Comparison of ENCODE assay signal across 1 cellular context in genomic region chr1:182839209-182840065, GRCh38.
TF ChIP-seq lines count a peak whose summit lies in the region.

DHX9 (plus strand) TSS chr1:182839347; CDS start chr1:182842567, 3,220 bp downstream.

TF ChIP-seq in HepG2, 621 proteins besides CTCF, POLR2A, EP300 and RAD21 (continued from another document and continues in another):
- TF ChIP-seq DZIP1 (CRISPR knock-in tag; IDR thresholded peaks at IDR 0.05) = peak; percentile 43; the same call in 1 of the 2 replicates
- peak; percentile 42 for TF ChIP-seq ATF7-NPFF (CRISPR knock-in tag; IDR thresholded peaks at IDR 0.05; ENCODE audit: low read depth)
- peak; percentile 85 for TF ChIP-seq SRY (CRISPR knock-in tag; IDR thresholded peaks at IDR 0.05)
- no peak for TF ChIP-seq MTA3 (CRISPR knock-in tag; IDR thresholded peaks at IDR 0.05)
- no peak for TF ChIP-seq ZNF737 (CRISPR knock-in tag; IDR thresholded peaks at IDR 0.05; ENCODE audit: borderline replicate concordance)
- no peak for TF ChIP-seq PRDM15 (CRISPR knock-in tag; IDR thresholded peaks at IDR 0.05)
- TF ChIP-seq PTBP1 (IDR thresholded peaks at IDR 0.05; ENCODE audit: low read depth, low read length, poor library complexity, severe bottlenecking) = no peak
- no peak for TF ChIP-seq RERE (CRISPR knock-in tag; IDR thresholded peaks at IDR 0.05; ENCODE audit: low read depth)
- TF ChIP-seq ZNF33B (CRISPR knock-in tag; IDR thresholded peaks at IDR 0.05) = peak; percentile 42; the same call in 1 of the 2 replicates
- TF ChIP-seq NPAS2 (CRISPR knock-in tag; IDR thresholded peaks at IDR 0.05; ENCODE audit: borderline replicate concordance) = no peak
- peak; percentile 60; the same call in 1 of the 2 replicates for TF ChIP-seq PATZ1 (CRISPR knock-in tag; IDR thresholded peaks at IDR 0.05)
- peak; percentile 61; the same call in 1 of the 2 replicates for TF ChIP-seq ZNF292 (CRISPR knock-in tag; IDR thresholded peaks at IDR 0.05; ENCODE audit: borderline replicate concordance, low read depth)
- TF ChIP-seq PLRG1 (conservative IDR thresholded peaks at IDR 0.05) = no peak
- no peak for TF ChIP-seq ZKSCAN1 (IDR thresholded peaks at IDR 0.05; ENCODE audit: low read length)
- no peak for TF ChIP-seq HOXD1 (CRISPR knock-in tag; IDR thresholded peaks at IDR 0.05)
- peak; percentile 37; the same call in 1 of the 2 replicates for TF ChIP-seq ONECUT2 (CRISPR knock-in tag; IDR thresholded peaks at IDR 0.05)
- no peak for TF ChIP-seq ZKSCAN5 (CRISPR knock-in tag; IDR thresholded peaks at IDR 0.05)
- no peak; the same call in 1 of the 2 replicates for TF ChIP-seq SAFB2 (CRISPR knock-in tag; IDR thresholded peaks at IDR 0.05; ENCODE audit: borderline replicate concordance, low read depth)
- peak; percentile 72; the same call in 1 of the 2 replicates for TF ChIP-seq YEATS2 (CRISPR knock-in tag; IDR thresholded peaks at IDR 0.05; ENCODE audit: borderline replicate concordance)
- no peak for TF ChIP-seq PRMT3 (CRISPR knock-in tag; IDR thresholded peaks at IDR 0.05; ENCODE audit: borderline replicate concordance, low read depth)
- no peak for TF ChIP-seq CENPX (CRISPR knock-in tag; IDR thresholded peaks at IDR 0.05)
- TF ChIP-seq SIX1 (CRISPR knock-in tag; IDR thresholded peaks at IDR 0.05; ENCODE audit: borderline replicate concordance) = 0 out of 2 replicates have a peak, but pooled peaks have one; percentile 16
- peak; percentile 65; the same call in 1 of the 3 replicates for TF ChIP-seq MXI1 (IDR thresholded peaks at IDR 0.05; ENCODE audit: borderline replicate concordance, low read depth, low read length)
- no peak for TF ChIP-seq SUZ12 (IDR thresholded peaks at IDR 0.05; ENCODE audit: low read depth, low read length)
- TF ChIP-seq ZNF468 (CRISPR knock-in tag; IDR thresholded peaks at IDR 0.05) = no peak
- TF ChIP-seq CAMTA2 (CRISPR knock-in tag; IDR thresholded peaks at IDR 0.05; ENCODE audit: borderline replicate concordance) = no peak; the same call in 1 of the 2 replicates
- TF ChIP-seq MATR3 (CRISPR knock-in tag; IDR thresholded peaks at IDR 0.05) = no peak
- no peak for TF ChIP-seq ZNF367 (CRISPR knock-in tag; IDR thresholded peaks at IDR 0.05; ENCODE audit: borderline replicate concordance)
- TF ChIP-seq ZNF652 (CRISPR knock-in tag; IDR thresholded peaks at IDR 0.05; ENCODE audit: borderline replicate concordance, low read depth) = no peak
- TF ChIP-seq FOXK2 (IDR thresholded peaks at IDR 0.05) = no peak
- no peak for TF ChIP-seq RORA (CRISPR knock-in tag; IDR thresholded peaks at IDR 0.05)
- no peak for TF ChIP-seq TOE1 (CRISPR knock-in tag; IDR thresholded peaks at IDR 0.05)
- 0 out of 2 replicates have a peak, but pooled peaks have one; percentile 14 for TF ChIP-seq ZFYVE20 (CRISPR knock-in tag; IDR thresholded peaks at IDR 0.05; ENCODE audit: borderline replicate concordance, low read depth)
- no peak; the same call in 1 of the 2 replicates for TF ChIP-seq ZC3H13 (CRISPR knock-in tag; IDR thresholded peaks at IDR 0.05)
- no peak for TF ChIP-seq TEF (CRISPR knock-in tag; IDR thresholded peaks at IDR 0.05)
- TF ChIP-seq CREB1 (IDR thresholded peaks at IDR 0.05) = no peak
- TF ChIP-seq CREB1 (CRISPR knock-in tag; IDR thresholded peaks at IDR 0.05) = no peak
- no peak for TF ChIP-seq ZC3H4 (CRISPR knock-in tag; IDR thresholded peaks at IDR 0.05; ENCODE audit: borderline replicate concordance)
- TF ChIP-seq HIVEP1 (CRISPR knock-in tag; IDR thresholded peaks at IDR 0.05) = peak; percentile 69; the same call in 1 of the 2 replicates
- TF ChIP-seq RFXAP (CRISPR knock-in tag; IDR thresholded peaks at IDR 0.05; ENCODE audit: borderline replicate concordance) = peak; percentile 54; the same call in 1 of the 2 replicates
- TF ChIP-seq FOXM1 (CRISPR knock-in tag; IDR thresholded peaks at IDR 0.05) = no peak
- TF ChIP-seq JUNB (CRISPR knock-in tag; IDR thresholded peaks at IDR 0.05; ENCODE audit: borderline replicate concordance) = no peak; the same call in 1 of the 2 replicates
- TF ChIP-seq ZNF329 (CRISPR knock-in tag; IDR thresholded peaks at IDR 0.05; ENCODE audit: low read depth) = 0 out of 2 replicates have a peak, but pooled peaks have one; percentile 48
- TF ChIP-seq ZNF550 (CRISPR knock-in tag; IDR thresholded peaks at IDR 0.05; ENCODE audit: borderline replicate concordance) = 0 out of 2 replicates have a peak, but pooled peaks have one; percentile 64
- no peak; the same call in 1 of the 2 replicates for TF ChIP-seq ETV5 (CRISPR knock-in tag; IDR thresholded peaks at IDR 0.05; ENCODE audit: borderline replicate concordance)
- no peak for TF ChIP-seq ZNF615 (CRISPR knock-in tag; IDR thresholded peaks at IDR 0.05; ENCODE audit: borderline replicate concordance)
- TF ChIP-seq ZNF781 (CRISPR knock-in tag; IDR thresholded peaks at IDR 0.05; ENCODE audit: borderline replicate concordance, not compliant biosample characterization) = no peak
- no peak for TF ChIP-seq RELA (CRISPR knock-in tag; IDR thresholded peaks at IDR 0.05)
- no peak for TF ChIP-seq ZNF382 (CRISPR knock-in tag; IDR thresholded peaks at IDR 0.05; ENCODE audit: borderline replicate concordance)
- TF ChIP-seq ZNF260 (CRISPR knock-in tag; IDR thresholded peaks at IDR 0.05; ENCODE audit: borderline replicate concordance, low read depth) = no peak
- TF ChIP-seq THAP8 (CRISPR knock-in tag; IDR thresholded peaks at IDR 0.05; ENCODE audit: borderline replicate concordance) = no peak
- TF ChIP-seq DRAP1 (CRISPR knock-in tag; IDR thresholded peaks at IDR 0.05) = peak; percentile 77
- no peak; the same call in 1 of the 2 replicates for TF ChIP-seq E2F5 (CRISPR knock-in tag; conservative IDR thresholded peaks at IDR 0.05)
- no peak for TF ChIP-seq ZNF138 (CRISPR knock-in tag; IDR thresholded peaks at IDR 0.05; ENCODE audit: low read depth)
- 0 out of 2 replicates have a peak, but pooled peaks have one; percentile 7 for TF ChIP-seq ZNF703 (CRISPR knock-in tag; IDR thresholded peaks at IDR 0.05; ENCODE audit: borderline replicate concordance)
